ENCODE assay signal across 8 cellular contexts in genomic region chr7:116954443-116954838, GRCh38. TPM values are rescaled to one million over a fixed set of nuclear protein-coding genes. Genes with fewer than 3 reads are reported as not detected.
DNase-seq lines count a peak whose midpoint lies in the region; ATAC-seq and TF ChIP-seq lines count a peak whose summit lies in the region.

No MANE protein-coding gene starts in this region.

- DNase-seq in AG04449 (ENCODE audit: low read depth, low spot score) = no peak
- DNase-seq in HEK293T (ENCODE audit: extremely low spot score) = no peak
- no peak for DNase-seq in mucosa of descending colon
- DNase-seq in SKM-1 (lab: John Stamatoyannopoulos, UW; ENCODE audit: unreplicated experiment) = no peak
- no peak for DNase-seq in left colon
- no peak for DNase-seq in NCI-H82 treated with DMSO at 0.1 percent for 48 hours (lab: John Stamatoyannopoulos, UW; ENCODE audit: unreplicated experiment)

- intact Hi-C loops in mucosa of descending colon (cut with DNase I, micrococcal nuclease) (loop anchor here in 1 of 2 donors (5.0 kb wide), 1 partner anchor 92 kb away; the partner anchor contains the start of gene CAPZA2), left colon (cut with DNase I, micrococcal nuclease) (no loop called here)

- peak overlapping the region; percentile 96 to 100 (median 99) for H3K27ac Mint-ChIP-seq in brain

- H3K36me3 Mint-ChIP-seq in brain = no peaks in the 10 kb centered on the region

- no peaks in the 10 kb centered on the region for H3K9me3 ChIP-seq in mucosa of descending colon

- H3K36me3 ChIP-seq in mucosa of descending colon (ENCODE audit: low read depth) = no peaks in the 10 kb centered on the region

- H3K4me1 ChIP-seq in mucosa of descending colon (ENCODE audit: low read depth) = peaks cover 15% of the 10 kb centered on the region

- no peaks in the 10 kb centered on the region for H3K9me3 Mint-ChIP-seq in brain

- CTCF ChIA-PET in AG04449 (lab: Yijun Ruan, JAX) = interaction anchor here (0.8 to 1.4 kb wide), 3 partner anchors 32 to 174 kb away, joined by 3 to 6 read pairs (median 3); no protein-coding TSS in a partner anchor
- CTCF ChIA-PET in HEK293T (lab: Yijun Ruan, JAX) = interaction anchor here (0.8 to 1.4 kb wide), 2 partner anchors 16 to 24 kb away, joined by 3 to 5 read pairs; no protein-coding TSS in a partner anchor

- H3K4me1 Mint-ChIP-seq in brain = peaks cover 41% of the 10 kb centered on the region

- peaks cover 11% of the 10 kb centered on the region for H3K27me3 Mint-ChIP-seq in brain

- TF ChIP-seq CTCF in AG04449 (IDR thresholded peaks at IDR 0.05; ENCODE audit: insufficient read depth, low read length, missing control alignments) (no peak), brain (conservative IDR thresholded peaks at IDR 0.05) (no peak), mucosa of descending colon (IDR thresholded peaks at IDR 0.05) (no peak)

- peak overlapping the region; percentile 94 to 98 (median 97) for H3K4me3 Mint-ChIP-seq in brain

- H3K4me3 ChIP-seq in AG04449 (ENCODE audit: low read depth, low read length) = peak overlapping the region; percentile 87
- peak overlapping the region; percentile 85 for H3K4me3 ChIP-seq in mucosa of descending colon

- POLR2A ChIA-PET in AG04449 (lab: Yijun Ruan, JAX) = interaction anchor here (0.8 to 1.4 kb wide), 4 partner anchors 14 to 171 kb away, joined by 3 to 5 read pairs (median 4); no protein-coding TSS in a partner anchor
- POLR2A ChIA-PET in HEK293T (lab: Yijun Ruan, JAX) = interaction anchor here (0.8 to 1.9 kb wide), 10 partner anchors 11 to 171 kb away, joined by 3 to 6 read pairs (median 4); no protein-coding TSS in a partner anchor

- no peak for ATAC-seq in mucosa of descending colon
- ATAC-seq in left colon = no peak
- ATAC-seq in HG03039 (IDR thresholded peaks at IDR 0.05; ENCODE audit: unreplicated experiment) = no peak

TF ChIP-seq in HEK293T, 16 proteins besides CTCF, POLR2A, EP300 and RAD21:
- TF ChIP-seq SUZ12 (IDR thresholded peaks at IDR 0.05) (no peak), TARDBP (IDR thresholded peaks at IDR 0.05) (no peak), HDGF (IDR thresholded peaks at IDR 0.05; ENCODE audit: borderline replicate concordance) (no peak), FOXA1 (IDR thresholded peaks at IDR 0.05) (no peak), ZNF384 (IDR thresholded peaks at IDR 0.05) (no peak), FOXM1 (IDR thresholded peaks at IDR 0.05; ENCODE audit: borderline replicate concordance) (no peak), NFRKB (IDR thresholded peaks at IDR 0.05) (no peak), L3MBTL2 (conservative IDR thresholded peaks at IDR 0.05) (peak; percentile 77), FOXK2 (IDR thresholded peaks at IDR 0.05) (no peak)

RNA-seq across cellular contexts. Expression of gene ST7, which starts 1.1 kb away (rescaled TPM):
- 28.5 TPM for polyA plus RNA-seq in brain (ENCODE audit: insufficient read depth, low read depth, low replicate concordance)
- total RNA-seq in mucosa of descending colon = 10 to 100 TPM; 10.1 to 22.0 (median 11.3) TPM
- total RNA-seq in left colon = 10 to 100 TPM; 12.6 to 13.7 TPM
